14 cellular contexts compared by ENCODE assay signal in genomic region chr2:143482316-143482715, GRCh38.
DNase-seq lines count a peak whose midpoint lies in the region; ATAC-seq and TF ChIP-seq lines count a peak whose summit lies in the region.
"Had no signal": no experiment of that assay in that cellular context is flagged by ENCODE, and none has a peak within 500 bp of the region (broad histone marks: within the 10 kb centered on the region; RNA-seq: fewer than 3 reads in every experiment).

No MANE protein-coding gene starts in this region.

- H3K4me3 ChIP-seq in astrocyte of the spinal cord (ENCODE audit: low read depth, low read length) (no peak overlapping the region), vagina (no peak overlapping the region), foreskin fibroblast (ENCODE audit: low read depth in 1 of 2, low read length in 2 of 2) (no peak overlapping the region)
- H3K4me3 ChIP-seq: BLaER1 treated with 17β-estradiol and CSF1 and Interleukin-3, amounts not matched to agents 10 nM and 100 nM had no signal

- no peaks in the 10 kb centered on the region for H3K27me3 ChIP-seq in vagina
- H3K27me3 ChIP-seq: BLaER1 treated with 17β-estradiol and CSF1 and Interleukin-3, amounts not matched to agents 10 nM and 100 nM had no signal

- TF ChIP-seq CTCF in astrocyte of the spinal cord (IDR thresholded peaks at IDR 0.05; ENCODE audit: low read depth, low read length) (no peak), vagina (IDR thresholded peaks at IDR 0.05) (no peak), foreskin fibroblast (IDR thresholded peaks at IDR 0.05; ENCODE audit: low read depth, low read length) (no peak)

- in situ Hi-C loops in astrocyte of the spinal cord (cut with HindIII; ENCODE audit: low sequenced_read_pairs): no loop called here

- no peaks in the 10 kb centered on the region for H3K36me3 ChIP-seq in vagina

- ATAC-seq in Right ventricle myocardium superior (ENCODE audit: poor library complexity): peak; percentile 86
- ATAC-seq: activated CD8-positive, alpha-beta T cell treated with anti-CD3 and anti-CD28 coated beads for 36 hours; activated T-helper 17 cell treated with anti-CD3 and anti-CD28 coated beads, Interleukin-2, amount 50 U/mL, for 72 hours had no signal

- intact Hi-C loops in Right ventricle myocardium superior (cut with DNase I) (no loop called here), vagina (cut with DNase I) (no loop called here)

- no peak for TF ChIP-seq POLR2A in vagina (IDR thresholded peaks at IDR 0.05)

- DNase-seq in astrocyte of the spinal cord (ENCODE audit: low read depth, low spot score) (peak; percentile 37), Right ventricle myocardium superior (no peak), non-pigmented ciliary epithelial cell (ENCODE audit: low read depth) (peak; percentile 19), vagina (ENCODE audit: extremely low spot score in 2 of 2) (no peak), COLO829 (ENCODE audit: low spot score) (no peak), foreskin fibroblast (no peak)
- no peak for DNase-seq in stimulated activated CD4-positive, alpha-beta T cell treated with anti-CD3 and anti-CD28 coated beads, Interleukin-2, amount 100 ng/mL, for 48 hours
- DNase-seq: activated CD8-positive, alpha-beta T cell treated with anti-CD3 and anti-CD28 coated beads for 36 hours; anterior cingulate cortex; effector CD8-positive, alpha-beta T cell; hippocampal formation; NCI-H1092 treated with DMSO at 0.1 percent for 48 hours had no signal

- H3K27ac ChIP-seq in vagina: peak overlapping the region; percentile 47
- H3K27ac ChIP-seq: BLaER1 treated with 17β-estradiol and CSF1 and Interleukin-3, amounts not matched to agents 10 nM and 100 nM had no signal

- peaks cover 16% of the 10 kb centered on the region for H3K4me1 ChIP-seq in vagina

- no peaks in the 10 kb centered on the region for H3K9me3 ChIP-seq in vagina
- H3K9me3 ChIP-seq: BLaER1 treated with 17β-estradiol and CSF1 and Interleukin-3, amounts not matched to agents 10 nM and 100 nM had no signal

Comparison
In these comparisons a context has a peak if more than half of its experiments do, and no peak if none do; other contexts are left out.
1. DNase-seq: peak in astrocyte of the spinal cord (single experiment) and non-pigmented ciliary epithelial cell (single experiment); none in Right ventricle myocardium superior (single experiment), vagina (0 of 2), stimulated activated CD4-positive, alpha-beta T cell treated with anti-CD3 and anti-CD28 coated beads, Interleukin-2, amount 100 ng/mL, for 48 hours (0 of 2), COLO829 (single experiment) and foreskin fibroblast (0 of 2).